ENCODE assay signal across 11 cellular contexts in the genomic region with DNA sequence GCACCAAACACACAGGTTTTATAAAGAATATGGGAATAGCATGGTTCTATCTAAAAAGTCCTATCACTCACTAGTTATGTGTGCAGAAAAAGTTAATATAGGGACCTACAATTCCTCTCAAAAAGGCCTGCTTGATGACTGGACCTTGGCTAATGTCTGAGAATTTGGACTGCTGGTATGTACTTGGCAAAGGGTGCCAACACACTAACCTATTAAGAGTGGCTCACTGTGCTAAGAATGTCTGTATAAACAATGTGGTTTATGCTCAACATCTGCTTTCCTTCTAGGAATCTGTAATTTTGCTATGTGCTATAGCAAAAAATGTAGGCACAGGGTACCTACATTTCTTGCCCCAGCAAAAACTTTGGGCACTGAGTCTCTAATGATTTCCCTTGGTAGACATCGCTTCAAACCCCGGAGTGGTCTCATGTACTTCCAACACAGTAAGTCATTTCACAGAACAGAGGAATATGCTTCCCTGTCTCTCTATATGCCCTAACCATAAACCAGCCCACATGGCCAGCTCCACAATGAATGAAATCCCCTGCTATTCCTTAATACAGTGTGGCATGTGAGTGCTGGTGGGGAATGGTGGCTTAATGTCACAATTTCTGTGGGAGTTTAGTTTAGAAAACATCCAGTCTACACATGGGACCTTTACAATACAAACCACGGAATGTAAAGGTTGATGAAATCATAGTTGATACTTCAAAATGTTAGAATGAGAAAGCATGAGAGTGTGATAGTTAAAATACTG.
A peak's percentile ranks its signal among the peaks of the same experiment; 100 is the strongest.
DNase-seq lines count a peak whose midpoint lies in the region.
"Had no signal": no experiment of that assay in that cellular context is flagged by ENCODE, and none has a peak within 500 bp of the region (broad histone marks: within the 10 kb centered on the region; RNA-seq: fewer than 3 reads in every experiment).

No MANE protein-coding gene starts in this region.

- no peaks in the 10 kb centered on the region for H3K9me3 ChIP-seq in stomach smooth muscle (ENCODE audit: control insufficient read depth in 2 of 2, low read length in 2 of 2)
- H3K9me3 ChIP-seq: pancreas had no signal

- no peak overlapping the region for H3K9ac ChIP-seq in stomach smooth muscle (ENCODE audit: low read length in 2 of 2)

- peaks cover 13% of the 10 kb centered on the region for H3K4me1 ChIP-seq in stomach smooth muscle (ENCODE audit: control insufficient read depth, insufficient read depth, low read length)
- H3K4me1 ChIP-seq: pancreas had no signal

- peaks cover 7 to 12% of the 10 kb centered on the region in 2 donors for H3K36me3 ChIP-seq in stomach smooth muscle (ENCODE audit: control insufficient read depth in 2 of 2, insufficient read depth in 2 of 2, low read length in 2 of 2)

- peak overlapping the region; percentile 31 for H3K27ac ChIP-seq in stomach smooth muscle (ENCODE audit: low read length)
- H3K27ac ChIP-seq: pancreas had no signal

- DNase-seq in H4 (ENCODE audit: low spot score) (peak; percentile 97), SW 1271 (lab: John Stamatoyannopoulos, UW) (peak; percentile 36 to 74), fibroblast of peridontal ligament (ENCODE audit: extremely low read depth) (peak; percentile 98), HT-29 (ENCODE audit: low spot score) (no peak), SKM-1 treated with dmso at 0.1 percent for 144 hours (lab: John Stamatoyannopoulos, UW; ENCODE audit: unreplicated experiment) (no peak), posterior vena cava (ENCODE audit: low spot score) (no peak)
- DNase-seq: activated T-cell treated with anti-CD3 and anti-CD28 coated beads, Interleukin-2, amount 50 U/mL, for 1 hour; kidney; NCI-H1417; pancreas had no signal

- no peak overlapping the region for H3K4me3 ChIP-seq in stomach smooth muscle (ENCODE audit: low read length in 2 of 2)
- H3K4me3 ChIP-seq: pancreas had no signal

- intact Hi-C loops in posterior vena cava (cut with DNase I): no loop called here

- H3K27me3 ChIP-seq in stomach smooth muscle (ENCODE audit: control insufficient read depth in 1 of 2, insufficient read depth in 2 of 2, low read length in 2 of 2): no peaks in the 10 kb centered on the region
- H3K27me3 ChIP-seq: pancreas had no signal

Comparison
In these comparisons a context has a peak if more than half of its experiments do, and no peak if none do; other contexts are left out.
1. DNase-seq: peak in H4 (single experiment), SW 1271 (2 of 2) and fibroblast of peridontal ligament (single experiment); none in HT-29 (single experiment), SKM-1 treated with dmso at 0.1 percent for 144 hours (single experiment) and posterior vena cava (single experiment).